In genomic region chr4:93828332-93828829, GRCh38 we compare ENCODE assay signal across 1 cellular context.
TF ChIP-seq lines count a peak whose summit lies in the region.

A gene with protein sequence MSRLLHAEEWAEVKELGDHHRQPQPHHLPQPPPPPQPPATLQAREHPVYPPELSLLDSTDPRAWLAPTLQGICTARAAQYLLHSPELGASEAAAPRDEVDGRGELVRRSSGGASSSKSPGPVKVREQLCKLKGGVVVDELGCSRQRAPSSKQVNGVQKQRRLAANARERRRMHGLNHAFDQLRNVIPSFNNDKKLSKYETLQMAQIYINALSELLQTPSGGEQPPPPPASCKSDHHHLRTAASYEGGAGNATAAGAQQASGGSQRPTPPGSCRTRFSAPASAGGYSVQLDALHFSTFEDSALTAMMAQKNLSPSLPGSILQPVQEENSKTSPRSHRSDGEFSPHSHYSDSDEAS (plus strand): TSS chr4:93828753. CDS start chr4:93828927, 174 bp downstream.

TF ChIP-seq in IMR-90, 13 proteins besides CTCF, POLR2A, EP300 and RAD21:
- TF ChIP-seq RFX5 (IDR thresholded peaks at IDR 0.05; ENCODE audit: low read depth, low read length) (no peak), BHLHE40 (IDR thresholded peaks at IDR 0.05; ENCODE audit: low read depth, low read length) (peak; percentile 72), MAZ (IDR thresholded peaks at IDR 0.05; ENCODE audit: borderline replicate concordance, low read depth, low read length) (no peak)
